1 cellular context compared by ENCODE assay signal in the genomic region with DNA sequence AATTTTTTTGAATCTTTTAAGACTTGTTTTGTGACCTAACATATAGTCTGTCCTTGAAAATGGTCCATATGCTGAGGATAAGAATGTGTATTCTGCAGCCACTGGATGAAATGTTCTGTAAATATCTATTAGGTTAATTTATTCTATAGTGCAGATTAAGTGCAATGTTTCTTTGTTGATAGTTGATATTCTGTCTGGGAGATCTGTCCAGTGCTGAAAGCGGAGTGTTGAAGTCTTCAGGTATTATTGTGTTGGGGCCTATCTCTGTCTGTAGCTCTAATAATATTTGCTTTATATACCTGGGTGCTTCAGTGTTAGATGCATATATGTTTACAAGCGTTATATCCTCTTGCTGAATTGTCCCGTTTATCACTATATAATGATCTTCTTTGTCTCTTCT.
TF ChIP-seq lines count a peak whose summit lies in the region.

No MANE protein-coding gene starts in this region.

TF ChIP-seq in GM23338, 12 proteins besides CTCF, POLR2A, EP300 and RAD21 (continued from another document):
- TF ChIP-seq, protein P1, sequence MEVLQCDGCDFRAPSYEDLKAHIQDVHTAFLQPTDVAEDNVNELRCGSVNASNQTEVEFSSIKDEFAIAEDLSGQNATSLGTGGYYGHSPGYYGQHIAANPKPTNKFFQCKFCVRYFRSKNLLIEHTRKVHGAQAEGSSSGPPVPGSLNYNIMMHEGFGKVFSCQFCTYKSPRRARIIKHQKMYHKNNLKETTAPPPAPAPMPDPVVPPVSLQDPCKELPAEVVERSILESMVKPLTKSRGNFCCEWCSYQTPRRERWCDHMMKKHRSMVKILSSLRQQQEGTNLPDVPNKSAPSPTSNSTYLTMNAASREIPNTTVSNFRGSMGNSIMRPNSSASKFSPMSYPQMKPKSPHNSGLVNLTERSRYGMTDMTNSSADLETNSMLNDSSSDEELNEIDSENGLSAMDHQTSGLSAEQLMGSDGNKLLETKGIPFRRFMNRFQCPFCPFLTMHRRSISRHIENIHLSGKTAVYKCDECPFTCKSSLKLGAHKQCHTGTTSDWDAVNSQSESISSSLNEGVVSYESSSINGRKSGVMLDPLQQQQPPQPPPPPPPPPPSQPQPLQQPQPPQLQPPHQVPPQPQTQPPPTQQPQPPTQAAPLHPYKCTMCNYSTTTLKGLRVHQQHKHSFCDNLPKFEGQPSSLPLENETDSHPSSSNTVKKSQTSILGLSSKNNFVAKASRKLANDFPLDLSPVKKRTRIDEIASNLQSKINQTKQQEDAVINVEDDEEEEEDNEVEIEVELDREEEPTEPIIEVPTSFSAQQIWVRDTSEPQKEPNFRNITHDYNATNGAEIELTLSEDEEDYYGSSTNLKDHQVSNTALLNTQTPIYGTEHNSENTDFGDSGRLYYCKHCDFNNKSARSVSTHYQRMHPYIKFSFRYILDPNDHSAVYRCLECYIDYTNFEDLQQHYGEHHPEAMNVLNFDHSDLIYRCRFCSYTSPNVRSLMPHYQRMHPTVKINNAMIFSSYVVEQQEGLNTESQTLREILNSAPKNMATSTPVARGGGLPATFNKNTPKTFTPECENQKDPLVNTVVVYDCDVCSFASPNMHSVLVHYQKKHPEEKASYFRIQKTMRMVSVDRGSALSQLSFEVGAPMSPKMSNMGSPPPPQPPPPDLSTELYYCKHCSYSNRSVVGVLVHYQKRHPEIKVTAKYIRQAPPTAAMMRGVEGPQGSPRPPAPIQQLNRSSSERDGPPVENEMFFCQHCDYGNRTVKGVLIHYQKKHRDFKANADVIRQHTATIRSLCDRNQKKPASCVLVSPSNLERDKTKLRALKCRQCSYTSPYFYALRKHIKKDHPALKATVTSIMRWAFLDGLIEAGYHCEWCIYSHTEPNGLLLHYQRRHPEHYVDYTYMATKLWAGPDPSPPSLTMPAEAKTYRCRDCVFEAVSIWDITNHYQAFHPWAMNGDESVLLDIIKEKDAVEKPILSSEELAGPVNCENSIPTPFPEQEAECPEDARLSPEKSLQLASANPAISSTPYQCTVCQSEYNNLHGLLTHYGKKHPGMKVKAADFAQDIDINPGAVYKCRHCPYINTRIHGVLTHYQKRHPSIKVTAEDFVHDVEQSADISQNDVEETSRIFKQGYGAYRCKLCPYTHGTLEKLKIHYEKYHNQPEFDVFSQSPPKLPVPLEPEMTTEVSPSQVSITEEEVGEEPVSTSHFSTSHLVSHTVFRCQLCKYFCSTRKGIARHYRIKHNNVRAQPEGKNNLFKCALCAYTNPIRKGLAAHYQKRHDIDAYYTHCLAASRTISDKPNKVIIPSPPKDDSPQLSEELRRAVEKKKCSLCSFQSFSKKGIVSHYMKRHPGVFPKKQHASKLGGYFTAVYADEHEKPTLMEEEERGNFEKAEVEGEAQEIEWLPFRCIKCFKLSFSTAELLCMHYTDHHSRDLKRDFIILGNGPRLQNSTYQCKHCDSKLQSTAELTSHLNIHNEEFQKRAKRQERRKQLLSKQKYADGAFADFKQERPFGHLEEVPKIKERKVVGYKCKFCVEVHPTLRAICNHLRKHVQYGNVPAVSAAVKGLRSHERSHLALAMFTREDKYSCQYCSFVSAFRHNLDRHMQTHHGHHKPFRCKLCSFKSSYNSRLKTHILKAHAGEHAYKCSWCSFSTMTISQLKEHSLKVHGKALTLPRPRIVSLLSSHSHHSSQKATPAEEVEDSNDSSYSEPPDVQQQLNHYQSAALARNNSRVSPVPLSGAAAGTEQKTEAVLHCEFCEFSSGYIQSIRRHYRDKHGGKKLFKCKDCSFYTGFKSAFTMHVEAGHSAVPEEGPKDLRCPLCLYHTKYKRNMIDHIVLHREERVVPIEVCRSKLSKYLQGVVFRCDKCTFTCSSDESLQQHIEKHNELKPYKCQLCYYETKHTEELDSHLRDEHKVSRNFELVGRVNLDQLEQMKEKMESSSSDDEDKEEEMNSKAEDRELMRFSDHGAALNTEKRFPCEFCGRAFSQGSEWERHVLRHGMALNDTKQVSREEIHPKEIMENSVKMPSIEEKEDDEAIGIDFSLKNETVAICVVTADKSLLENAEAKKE (CRISPR knock-in tag; IDR thresholded peaks at IDR 0.05) = no peak
- TF ChIP-seq NANOG (IDR thresholded peaks at IDR 0.05; ENCODE audit: borderline replicate concordance) (no peak), JUNB (IDR thresholded peaks at IDR 0.05; ENCODE audit: unreplicated experiment) (no peak)
